ENCODE assay signal across 21 cellular contexts in genomic region chr20:47648943-47649342, GRCh38.
DNase-seq lines count a peak whose midpoint lies in the region; ATAC-seq and TF ChIP-seq lines count a peak whose summit lies in the region.
"Had no signal": no experiment of that assay in that cellular context is flagged by ENCODE, and none has a peak within 500 bp of the region (broad histone marks: within the 10 kb centered on the region; RNA-seq: fewer than 3 reads in every experiment).

No MANE protein-coding gene starts in this region.

- no peaks in the 10 kb centered on the region for H3K4me1 ChIP-seq in endodermal cell (ENCODE audit: control insufficient read depth, insufficient read depth, low read length)
- peaks cover 7% of the 10 kb centered on the region for H3K4me1 ChIP-seq in testis
- H3K4me1 ChIP-seq in right atrium auricular region = no peaks in the 10 kb centered on the region

- ATAC-seq in activated naive CD8-positive, alpha-beta T cell treated with anti-CD3 and anti-CD28 coated beads, Interleukin-2, amount 50 U/mL, for 24 hours = no peak
- ATAC-seq in GM18909 (IDR thresholded peaks at IDR 0.05; ENCODE audit: poor library complexity, unreplicated experiment) = no peak

- no peak for TF ChIP-seq POLR2A in testis (IDR thresholded peaks at IDR 0.05)

- no peaks in the 10 kb centered on the region for H3K9me3 Mint-ChIP-seq in activated naive CD8-positive, alpha-beta T cell (ENCODE audit: low read depth)
- H3K9me3 Mint-ChIP-seq in activated naive CD8-positive, alpha-beta T cell treated with anti-CD3 and anti-CD28 coated beads, Interleukin-2, amount 50 U/mL, for 24 hours = no peaks in the 10 kb centered on the region
- H3K9me3 Mint-ChIP-seq in endodermal cell = no peaks in the 10 kb centered on the region
- H3K9me3 Mint-ChIP-seq: CD4-positive, CD25-positive, alpha-beta regulatory T cell had no signal

- no peaks in the 10 kb centered on the region for H3K27me3 ChIP-seq in endodermal cell (ENCODE audit: control insufficient read depth, insufficient read depth, low read length, poor library complexity, severe bottlenecking)
- H3K27me3 ChIP-seq in testis = no peaks in the 10 kb centered on the region
- no peaks in the 10 kb centered on the region for H3K27me3 ChIP-seq in right atrium auricular region

- TF ChIP-seq CTCF in endodermal cell (conservative IDR thresholded peaks at IDR 0.05) = no peak
- TF ChIP-seq CTCF in testis (IDR thresholded peaks at IDR 0.05) = no peak
- no peak for TF ChIP-seq CTCF in right atrium auricular region (IDR thresholded peaks at IDR 0.05)

- H3K36me3 Mint-ChIP-seq in activated naive CD8-positive, alpha-beta T cell = peaks cover 14% of the 10 kb centered on the region
- peaks cover 61% of the 10 kb centered on the region for H3K36me3 Mint-ChIP-seq in activated naive CD8-positive, alpha-beta T cell treated with anti-CD3 and anti-CD28 coated beads, Interleukin-2, amount 50 U/mL, for 24 hours (ENCODE audit: low read depth)
- peaks cover 68% of the 10 kb centered on the region for H3K36me3 Mint-ChIP-seq in endodermal cell (ENCODE audit: low read depth)

- H3K27ac ChIP-seq in endodermal cell (ENCODE audit: low read depth, low read length) (no peak overlapping the region), testis (no peak overlapping the region), right atrium auricular region (no peak overlapping the region)

- H3K36me3 ChIP-seq in endodermal cell (ENCODE audit: control insufficient read depth, insufficient read depth, low read length) (peaks cover 76% of the 10 kb centered on the region), testis (ENCODE audit: low read depth, missing control alignments) (no peaks in the 10 kb centered on the region), right atrium auricular region (peaks cover 86% of the 10 kb centered on the region)

- H3K4me1 Mint-ChIP-seq in activated naive CD8-positive, alpha-beta T cell (ENCODE audit: low read depth) = peaks cover 3% of the 10 kb centered on the region
- H3K4me1 Mint-ChIP-seq in activated naive CD8-positive, alpha-beta T cell treated with anti-CD3 and anti-CD28 coated beads, Interleukin-2, amount 50 U/mL, for 24 hours = peaks cover 1% of the 10 kb centered on the region
- peaks cover 12% of the 10 kb centered on the region for H3K4me1 Mint-ChIP-seq in endodermal cell

- intact Hi-C loops in testis (cut with DNase I; ENCODE audit: low total_unique reads) = no loop called here

- H3K27me3 Mint-ChIP-seq in activated naive CD8-positive, alpha-beta T cell = no peaks in the 10 kb centered on the region
- no peaks in the 10 kb centered on the region for H3K27me3 Mint-ChIP-seq in activated naive CD8-positive, alpha-beta T cell treated with anti-CD3 and anti-CD28 coated beads, Interleukin-2, amount 50 U/mL, for 24 hours
- H3K27me3 Mint-ChIP-seq in endodermal cell (ENCODE audit: insufficient read depth) = no peaks in the 10 kb centered on the region
- H3K27me3 Mint-ChIP-seq: B cell; CD4-positive, CD25-positive, alpha-beta regulatory T cell had no signal

- DNase-seq in activated naive CD8-positive, alpha-beta T cell treated with anti-CD3 and anti-CD28 coated beads, Interleukin-2, amount 50 U/mL, for 24 hours = no peak
- DNase-seq in endodermal cell (peak; percentile 69), iPS-NIHi11 (ENCODE audit: low spot score) (peak; percentile 52), testis (no peak), right atrium auricular region (ENCODE audit: low spot score) (no peak)
- DNase-seq: CD4-positive, CD25-positive, alpha-beta regulatory T cell; COR-L47; DMS 273 treated with DMSO at 0.1 percent for 48 hours; DND-41; IMR-90; NCI-H1417; NCI-H187; NCI-H2227 treated with DMSO at 0.1 percent for 48 hours; NCI-H524; NCI-H82; OCI-M1; RPMI8226; SIG-M5 had no signal

- 90 to 93% methylated on average over 5 to 6 of the region's 6 CpGs for WGBS in endodermal cell (ENCODE audit: insufficient coverage in 1 of 2, insufficient read length in 1 of 2), 2 experiments
- 89% methylated on average over 5 to 6 of the region's 6 CpGs for WGBS in testis, 2 donors

- H3K27ac Mint-ChIP-seq in activated naive CD8-positive, alpha-beta T cell = peak overlapping the region; percentile 54
- no peak overlapping the region for H3K27ac Mint-ChIP-seq in activated naive CD8-positive, alpha-beta T cell treated with anti-CD3 and anti-CD28 coated beads, Interleukin-2, amount 50 U/mL, for 24 hours
- peak overlapping the region; percentile 91 for H3K27ac Mint-ChIP-seq in endodermal cell
- H3K27ac Mint-ChIP-seq: B cell had no signal

- H3K9me3 ChIP-seq in endodermal cell (ENCODE audit: control insufficient read depth, low read length) (no peaks in the 10 kb centered on the region), testis (no peaks in the 10 kb centered on the region), right atrium auricular region (no peaks in the 10 kb centered on the region)

- H3K4me3 Mint-ChIP-seq in activated naive CD8-positive, alpha-beta T cell = no peak overlapping the region
- no peak overlapping the region for H3K4me3 Mint-ChIP-seq in activated naive CD8-positive, alpha-beta T cell treated with anti-CD3 and anti-CD28 coated beads, Interleukin-2, amount 50 U/mL, for 24 hours
- no peak overlapping the region for H3K4me3 Mint-ChIP-seq in endodermal cell
- H3K4me3 Mint-ChIP-seq: B cell; CD4-positive, CD25-positive, alpha-beta regulatory T cell had no signal

- H3K4me3 ChIP-seq in endodermal cell (ENCODE audit: low read length) = no peak overlapping the region
- H3K4me3 ChIP-seq in testis = no peak overlapping the region
- H3K4me3 ChIP-seq in right atrium auricular region = no peak overlapping the region

- H3K9ac ChIP-seq in endodermal cell (ENCODE audit: extremely low read depth, low read length, poor library complexity, severe bottlenecking) = no peak overlapping the region

Comparison
In these comparisons a context has a peak if more than half of its experiments do, and no peak if none do; other contexts are left out.
1. DNase-seq: peak in endodermal cell (single experiment) and iPS-NIHi11 (single experiment); none in activated naive CD8-positive, alpha-beta T cell treated with anti-CD3 and anti-CD28 coated beads, Interleukin-2, amount 50 U/mL, for 24 hours (single experiment), testis (single experiment) and right atrium auricular region (single experiment).